ENCODE assay signal across 20 cellular contexts in the genomic region with DNA sequence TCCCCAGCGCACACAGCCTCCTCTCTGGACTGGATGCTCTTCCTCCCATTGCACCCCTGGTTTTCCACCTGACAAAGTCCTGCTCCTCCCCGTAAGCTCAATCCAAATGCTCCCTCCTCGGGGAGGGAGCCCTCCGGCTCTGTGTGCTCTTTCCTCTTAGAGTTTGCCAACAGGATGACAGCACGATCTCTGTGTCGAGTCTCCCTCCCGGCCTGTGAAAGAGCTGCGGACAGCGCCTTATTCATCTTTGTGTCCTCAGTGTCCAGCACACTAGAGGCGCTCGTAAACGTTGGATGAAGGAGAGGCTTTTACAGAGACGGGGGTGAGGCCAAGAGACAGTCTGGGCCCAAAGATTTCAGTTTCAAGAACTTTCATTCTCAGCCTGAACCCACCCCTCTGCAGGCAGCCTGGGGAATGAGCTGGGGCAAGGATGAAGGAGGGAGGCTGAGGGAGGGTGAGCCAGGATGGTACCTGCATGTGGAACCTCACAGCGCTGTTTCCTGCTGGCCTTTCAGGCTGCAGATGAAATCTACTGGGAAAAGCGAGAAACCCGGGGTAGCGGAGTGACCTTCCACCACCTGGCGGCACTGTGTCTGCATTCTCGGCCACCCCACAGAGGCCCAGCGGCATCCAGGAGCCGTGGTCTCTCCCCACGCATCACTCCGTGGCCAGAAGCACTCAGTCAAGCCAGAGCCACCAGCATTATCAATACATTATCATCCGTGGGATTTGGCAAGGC. TPM values are rescaled to one million over a fixed set of nuclear protein-coding genes. Genes with fewer than 3 reads are reported as not detected.
DNase-seq lines count a peak whose midpoint lies in the region; ATAC-seq and TF ChIP-seq lines count a peak whose summit lies in the region.
"Had no signal": no experiment of that assay in that cellular context is flagged by ENCODE, and none has a peak within 500 bp of the region (broad histone marks: within the 10 kb centered on the region; RNA-seq: fewer than 3 reads in every experiment).

No MANE protein-coding gene starts in this region.

- intact Hi-C loops in head of caudate nucleus (cut with DNase I), result no loop called here

- peak; percentile 5 for TF ChIP-seq CTCF in NB4 (IDR thresholded peaks at IDR 0.05; ENCODE audit: low read depth, low read length)
- peak; percentile 10 for TF ChIP-seq CTCF in neural cell (IDR thresholded peaks at IDR 0.05; ENCODE audit: poor library complexity, severe bottlenecking)
- TF ChIP-seq CTCF in Peyer's patch (IDR thresholded peaks at IDR 0.05), result no peak

- H4K20me1 ChIP-seq in neural cell (ENCODE audit: insufficient read depth), result no peaks in the 10 kb centered on the region

- no peaks in the 10 kb centered on the region for H3K36me3 ChIP-seq in neural cell (ENCODE audit: insufficient read depth, low read length)
- H3K36me3 ChIP-seq in Peyer's patch, result no peaks in the 10 kb centered on the region
- H3K36me3 ChIP-seq: esophagus squamous epithelium, SJSA1 had no signal

- no peak for TF ChIP-seq POLR2A in NB4 (IDR thresholded peaks at IDR 0.05; ENCODE audit: extremely low read depth, insufficient read length)
- TF ChIP-seq POLR2A in Peyer's patch (IDR thresholded peaks at IDR 0.05), result no peak

- ATAC-seq in HG03175 (IDR thresholded peaks at IDR 0.05; ENCODE audit: unreplicated experiment) (no peak), GM21786 (IDR thresholded peaks at IDR 0.05; ENCODE audit: unreplicated experiment) (no peak)
- ATAC-seq: right cardiac atrium had no signal

- TF ChIP-seq EP300 in neural cell (conservative IDR thresholded peaks at IDR 0.05; ENCODE audit: poor library complexity, severe bottlenecking), result no peak

- no peak for TF ChIP-seq RAD21 in neural cell (conservative IDR thresholded peaks at IDR 0.05)

- no peaks in the 10 kb centered on the region for H3K4me1 ChIP-seq in Peyer's patch
- H3K4me1 ChIP-seq: SJSA1 had no signal

- H3K27me3 ChIP-seq in neural cell (ENCODE audit: insufficient read depth, low read depth, low read length) (no peaks in the 10 kb centered on the region), Peyer's patch (no peaks in the 10 kb centered on the region)
- H3K27me3 ChIP-seq: SJSA1 had no signal

- H3K9me3 ChIP-seq in neural cell (ENCODE audit: low read length) (no peaks in the 10 kb centered on the region), Peyer's patch (no peaks in the 10 kb centered on the region)
- H3K9me3 ChIP-seq: esophagus squamous epithelium, SJSA1 had no signal

- no peak overlapping the region for H3K4me2 ChIP-seq in neural cell (ENCODE audit: low read length)
- H3K4me2 ChIP-seq: PC-9 had no signal

- H3K27ac ChIP-seq in neural cell (ENCODE audit: low read length), result no peak overlapping the region
- H3K27ac ChIP-seq in Peyer's patch, result no peak overlapping the region
- H3K27ac ChIP-seq: esophagus squamous epithelium, PC-9, SJSA1 had no signal

- H3K9me2 ChIP-seq in neural cell (ENCODE audit: insufficient read depth, low read length), result no peaks in the 10 kb centered on the region

- DNase-seq in ELF-1 (ENCODE audit: low read depth, low spot score) (peak; percentile 58), NB4 (ENCODE audit: low read depth) (peak; percentile 28), head of caudate nucleus (peak in 29 of 42 donors; percentile 20 to 74 (median 41)), Peyer's patch (no peak)
- DNase-seq: activated CD4-positive, CD25-positive, alpha-beta regulatory T cell; activated CD8-positive, alpha-beta memory T cell treated with anti-CD3 and anti-CD28 coated beads for 24 hours; esophagus squamous epithelium; Karpas-422; NCI-H1092 treated with DMSO at 0.1 percent for 48 hours; NCI-H69; PC-9; right cardiac atrium had no signal

- H2AFZ ChIP-seq in neural cell (ENCODE audit: low read depth, low read length), result no peak overlapping the region
- H2AFZ ChIP-seq: PC-9 had no signal

- H3K4me3 ChIP-seq in NB4 (ENCODE audit: low read depth, low read length) (no peak overlapping the region), neural cell (ENCODE audit: low read length) (no peak overlapping the region), Peyer's patch (no peak overlapping the region)
- H3K4me3 ChIP-seq: esophagus squamous epithelium, PC-9, SJSA1 had no signal

- H3K79me2 ChIP-seq in neural cell (replicated peaks; ENCODE audit: insufficient read depth, low read length), result no peaks in the 10 kb centered on the region

- no peak overlapping the region for H3K9ac ChIP-seq in neural cell (ENCODE audit: low read length)

- no peaks in the 10 kb centered on the region for H3F3A ChIP-seq in neural cell (ENCODE audit: insufficient read depth, low read length, poor library complexity, severe bottlenecking)

TF ChIP-seq in neural cell, 6 proteins besides CTCF, POLR2A, EP300 and RAD21:
- no peak for TF ChIP-seq MXI1 (conservative IDR thresholded peaks at IDR 0.05; ENCODE audit: poor library complexity, severe bottlenecking)
- TF ChIP-seq, protein P1, sequence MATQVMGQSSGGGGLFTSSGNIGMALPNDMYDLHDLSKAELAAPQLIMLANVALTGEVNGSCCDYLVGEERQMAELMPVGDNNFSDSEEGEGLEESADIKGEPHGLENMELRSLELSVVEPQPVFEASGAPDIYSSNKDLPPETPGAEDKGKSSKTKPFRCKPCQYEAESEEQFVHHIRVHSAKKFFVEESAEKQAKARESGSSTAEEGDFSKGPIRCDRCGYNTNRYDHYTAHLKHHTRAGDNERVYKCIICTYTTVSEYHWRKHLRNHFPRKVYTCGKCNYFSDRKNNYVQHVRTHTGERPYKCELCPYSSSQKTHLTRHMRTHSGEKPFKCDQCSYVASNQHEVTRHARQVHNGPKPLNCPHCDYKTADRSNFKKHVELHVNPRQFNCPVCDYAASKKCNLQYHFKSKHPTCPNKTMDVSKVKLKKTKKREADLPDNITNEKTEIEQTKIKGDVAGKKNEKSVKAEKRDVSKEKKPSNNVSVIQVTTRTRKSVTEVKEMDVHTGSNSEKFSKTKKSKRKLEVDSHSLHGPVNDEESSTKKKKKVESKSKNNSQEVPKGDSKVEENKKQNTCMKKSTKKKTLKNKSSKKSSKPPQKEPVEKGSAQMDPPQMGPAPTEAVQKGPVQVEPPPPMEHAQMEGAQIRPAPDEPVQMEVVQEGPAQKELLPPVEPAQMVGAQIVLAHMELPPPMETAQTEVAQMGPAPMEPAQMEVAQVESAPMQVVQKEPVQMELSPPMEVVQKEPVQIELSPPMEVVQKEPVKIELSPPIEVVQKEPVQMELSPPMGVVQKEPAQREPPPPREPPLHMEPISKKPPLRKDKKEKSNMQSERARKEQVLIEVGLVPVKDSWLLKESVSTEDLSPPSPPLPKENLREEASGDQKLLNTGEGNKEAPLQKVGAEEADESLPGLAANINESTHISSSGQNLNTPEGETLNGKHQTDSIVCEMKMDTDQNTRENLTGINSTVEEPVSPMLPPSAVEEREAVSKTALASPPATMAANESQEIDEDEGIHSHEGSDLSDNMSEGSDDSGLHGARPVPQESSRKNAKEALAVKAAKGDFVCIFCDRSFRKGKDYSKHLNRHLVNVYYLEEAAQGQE (IDR thresholded peaks at IDR 0.05; ENCODE audit: borderline replicate concordance), result no peak
- TF ChIP-seq POLR2AphosphoS5 (IDR thresholded peaks at IDR 0.05), result no peak
- no peak for TF ChIP-seq TAF1 (IDR thresholded peaks at IDR 0.05; ENCODE audit: low read depth)
- no peak for TF ChIP-seq SMC3 (conservative IDR thresholded peaks at IDR 0.05; ENCODE audit: poor library complexity)
- TF ChIP-seq EZH2 (IDR thresholded peaks at IDR 0.05; ENCODE audit: borderline replicate concordance, insufficient read depth, low read length, poor library complexity, severe bottlenecking), result no peak

RNA-seq across cellular contexts. Expression of a gene that starts 8.5 kb away (rescaled TPM):
- polyA plus RNA-seq in neural cell, result not detected in 2 replicates
- not detected in 2 replicates for polyA minus RNA-seq in neural cell
- total RNA-seq in Peyer's patch, result 100 to 1,000 TPM in 2 of 4 donors, 10 to 100 TPM in 2; 41.3 to 274 (median 159) TPM
- total RNA-seq: Daoy; dorsolateral prefrontal cortex; right cardiac atrium; SJSA1; T-helper 2 cell treated with Interferon-gamma antibody and Interleukin-4, amounts not matched to agents 100 ng/mL and 5 ng/mL, for 36 hours had no signal
- polyA plus RNA-seq: right cardiac atrium had no signal

RNA-seq across cellular contexts. Expression of a gene that starts 18.4 kb away (rescaled TPM):
- 0.12 TPM in 1 of 2 replicates, not detected in the other for polyA plus RNA-seq in neural cell
- not detected in 2 replicates for polyA minus RNA-seq in neural cell
- not detected for total RNA-seq in Peyer's patch
- total RNA-seq: Daoy, esophagus squamous epithelium, PC-9, right cardiac atrium, SJSA1 had no signal
- polyA plus RNA-seq: keratinocyte, right cardiac atrium had no signal

Comparison
In these comparisons a context has a peak if more than half of its experiments do, and no peak if none do; other contexts are left out.
1. DNase-seq: peak in ELF-1 (single experiment), NB4 (single experiment) and head of caudate nucleus (29 of 42); none in Peyer's patch (0 of 3).
2. CTCF ChIP-seq: peak in NB4 (single experiment) and neural cell (single experiment); none in Peyer's patch (0 of 6).